13 cellular contexts compared by ENCODE assay signal in the genomic region with DNA sequence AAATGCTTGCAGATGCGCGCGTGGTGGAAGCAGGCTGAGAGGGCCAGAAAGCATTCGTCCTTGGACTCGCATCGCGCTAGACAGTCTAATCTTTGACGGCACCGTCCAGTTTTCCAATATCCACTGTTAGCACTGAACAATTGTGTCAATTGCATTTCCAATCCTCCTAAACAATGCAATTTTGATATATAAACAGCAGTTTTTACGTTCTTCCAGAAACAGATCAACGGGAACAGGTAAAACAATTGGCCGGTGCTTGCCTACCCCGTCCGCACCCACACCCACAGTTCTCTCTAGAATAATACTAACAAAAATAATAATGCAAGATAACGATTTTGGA. TPM values are rescaled to one million over a fixed set of nuclear protein-coding genes. Genes with fewer than 3 reads are reported as not detected.
DNase-seq lines count a peak whose midpoint lies in the region; ATAC-seq, FAIRE-seq and TF ChIP-seq lines count a peak whose summit lies in the region.
"Had no signal": no experiment of that assay in that cellular context is flagged by ENCODE, and none has a peak within 500 bp of the region (broad histone marks: within the 10 kb centered on the region; RNA-seq: fewer than 3 reads in every experiment).

No MANE protein-coding gene starts in this region.

- H3K27ac ChIP-seq in left ventricle myocardium inferior (replicated peaks) (no peak overlapping the region), heart left ventricle (no peak overlapping the region), right lobe of liver (no peak overlapping the region), tibial nerve (no peak overlapping the region)

- POLR2A ChIA-PET in WTC11 (lab: Charles Lee): no interaction called here

- no peak for ATAC-seq in heart left ventricle
- ATAC-seq in WTC11: no peak
- no peak for ATAC-seq in right lobe of liver
- no peak for ATAC-seq in GM21786 (IDR thresholded peaks at IDR 0.05; ENCODE audit: unreplicated experiment)
- no peak for ATAC-seq in GM19452 (IDR thresholded peaks at IDR 0.05; ENCODE audit: unreplicated experiment)

- H3K36me3 ChIP-seq in left ventricle myocardium inferior (no peaks in the 10 kb centered on the region), heart left ventricle (no peaks in the 10 kb centered on the region), right lobe of liver (no peaks in the 10 kb centered on the region), tibial nerve (no peaks in the 10 kb centered on the region)

- H3K4me1 ChIP-seq in left ventricle myocardium inferior (peaks cover 32% of the 10 kb centered on the region), heart left ventricle (peaks cover 0 to 28% (median 11%) of the 10 kb centered on the region in 12 donors), right lobe of liver (peaks cover 0 to 34% (median 15%) of the 10 kb centered on the region in 4 donors), tibial nerve (peaks cover 0 to 11% (median 3%) of the 10 kb centered on the region in 4 donors)

- DNase-seq in left ventricle myocardium inferior (no peak), heart left ventricle (no peak), WTC11 (ENCODE audit: low spot score) (no peak), right lobe of liver (no peak), tibial nerve (ENCODE audit: low spot score in 2 of 2) (no peak), GM12892 (ENCODE audit: insufficient read length) (no peak)
- DNase-seq: midbrain, NCI-H510A treated with DMSO at 0.1 percent for 48 hours had no signal

- H3K4me3 Mint-ChIP-seq in WTC11: peak overlapping the region; percentile 69

- TF ChIP-seq EP300 in tibial nerve (IDR thresholded peaks at IDR 0.05): no peak

- H3K9me3 ChIP-seq in left ventricle myocardium inferior (replicated peaks) (no peaks in the 10 kb centered on the region), heart left ventricle (no peaks in the 10 kb centered on the region), right lobe of liver (no peaks in the 10 kb centered on the region), tibial nerve (no peaks in the 10 kb centered on the region)

- intact Hi-C loops in left ventricle myocardium inferior (cut with micrococcal nuclease): loop anchor here (10.0 kb wide), 1 partner anchor 71 kb away; no protein-coding TSS in a partner anchor
- intact Hi-C loops in heart left ventricle (cut with DNase I): loop anchor here (1.0 to 10.0 kb wide), 7 partner anchors 68 to 261 kb away; no protein-coding TSS in a partner anchor
- intact Hi-C loops in right lobe of liver (cut with DNase I): loop anchor here in 1 of 2 donors (10.0 kb wide), 1 partner anchor 261 kb away; no protein-coding TSS in a partner anchor

- H3K9me3 Mint-ChIP-seq in WTC11: no peaks in the 10 kb centered on the region
- H3K9me3 Mint-ChIP-seq: stimulated activated naive CD8-positive, alpha-beta T cell treated with anti-CD3 and anti-CD28 coated beads, Interleukin-15, Interleukin-2, amounts not matched to agents 100 ng/mL and 50 ng/mL, for 24 hours had no signal

- H3K4me3 ChIP-seq in left ventricle myocardium inferior (peak overlapping the region; percentile 65), heart left ventricle (peak overlapping the region in 4 of 12 donors; percentile 37 to 56 (median 52)), right lobe of liver (peak overlapping the region in 2 of 3 donors; percentile 41 to 53), tibial nerve (peak overlapping the region; percentile 20 to 54 (median 43))

- H3K27me3 ChIP-seq in left ventricle myocardium inferior (ENCODE audit: low read depth) (peaks cover 82% of the 10 kb centered on the region), heart left ventricle (peaks cover 0 to 35% (median 13%) of the 10 kb centered on the region in 9 donors), right lobe of liver (no peaks in the 10 kb centered on the region), tibial nerve (peaks cover 0 to 13% of the 10 kb centered on the region in 2 donors)

- peaks cover 33% of the 10 kb centered on the region for H3K4me1 Mint-ChIP-seq in WTC11

- TF ChIP-seq CTCF in left ventricle myocardium inferior (IDR thresholded peaks at IDR 0.05; ENCODE audit: borderline replicate concordance) (no peak), heart left ventricle (IDR thresholded peaks at IDR 0.05) (peak in 1 of 12 donors; percentile 14), WTC11 (IDR thresholded peaks at IDR 0.05) (no peak), right lobe of liver (IDR thresholded peaks at IDR 0.05) (no peak), tibial nerve (IDR thresholded peaks at IDR 0.05) (no peak)

- H3K27me3 Mint-ChIP-seq in WTC11 (ENCODE audit: low read depth): peaks cover 34% of the 10 kb centered on the region

- TF ChIP-seq POLR2A in heart left ventricle (IDR thresholded peaks at IDR 0.05) (no peak), right lobe of liver (IDR thresholded peaks at IDR 0.05) (no peak), tibial nerve (IDR thresholded peaks at IDR 0.05) (no peak), GM12892 (IDR thresholded peaks at IDR 0.05; ENCODE audit: low read depth, low read length) (no peak)

- CTCF ChIA-PET in WTC11 (lab: Charles Lee): interaction anchor here (0.6 to 4.2 kb wide), 19 partner anchors 9 to 262 kb away, joined by 3 to 37 read pairs (median 5); a partner anchor contains a TSS

- FAIRE-seq in GM12892 (lab: Jason Lieb, UNC): no peak
- FAIRE-seq: colon had no signal

- no peak overlapping the region for H3K27ac Mint-ChIP-seq in WTC11
- H3K27ac Mint-ChIP-seq: stimulated activated naive CD8-positive, alpha-beta T cell treated with anti-CD3 and anti-CD28 coated beads, Interleukin-15, Interleukin-2, amounts not matched to agents 100 ng/mL and 50 ng/mL, for 24 hours had no signal

- 31 to 35% (median 35%) methylated on average over 15 of the region's 15 CpGs for WGBS in heart left ventricle, 4 donors
- 37% methylated on average over 8 of the region's 15 CpGs for WGBS in right lobe of liver (ENCODE audit: insufficient coverage, low coverage, low lambda C conversion rate, missing lambda C conversion rate)
- 36% methylated on average over 15 of the region's 15 CpGs for WGBS in tibial nerve, 2 donors

- H3K36me3 Mint-ChIP-seq in WTC11: no peaks in the 10 kb centered on the region

TF ChIP-seq in WTC11, 78 proteins besides CTCF, POLR2A, EP300 and RAD21 (continues in another document):
- no peak for TF ChIP-seq MYBL2 (CRISPR knock-in tag; IDR thresholded peaks at IDR 0.05)
- TF ChIP-seq, protein P1, sequence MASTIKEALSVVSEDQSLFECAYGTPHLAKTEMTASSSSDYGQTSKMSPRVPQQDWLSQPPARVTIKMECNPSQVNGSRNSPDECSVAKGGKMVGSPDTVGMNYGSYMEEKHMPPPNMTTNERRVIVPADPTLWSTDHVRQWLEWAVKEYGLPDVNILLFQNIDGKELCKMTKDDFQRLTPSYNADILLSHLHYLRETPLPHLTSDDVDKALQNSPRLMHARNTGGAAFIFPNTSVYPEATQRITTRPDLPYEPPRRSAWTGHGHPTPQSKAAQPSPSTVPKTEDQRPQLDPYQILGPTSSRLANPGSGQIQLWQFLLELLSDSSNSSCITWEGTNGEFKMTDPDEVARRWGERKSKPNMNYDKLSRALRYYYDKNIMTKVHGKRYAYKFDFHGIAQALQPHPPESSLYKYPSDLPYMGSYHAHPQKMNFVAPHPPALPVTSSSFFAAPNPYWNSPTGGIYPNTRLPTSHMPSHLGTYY (CRISPR knock-in tag; IDR thresholded peaks at IDR 0.05): no peak
- TF ChIP-seq, protein P2, sequence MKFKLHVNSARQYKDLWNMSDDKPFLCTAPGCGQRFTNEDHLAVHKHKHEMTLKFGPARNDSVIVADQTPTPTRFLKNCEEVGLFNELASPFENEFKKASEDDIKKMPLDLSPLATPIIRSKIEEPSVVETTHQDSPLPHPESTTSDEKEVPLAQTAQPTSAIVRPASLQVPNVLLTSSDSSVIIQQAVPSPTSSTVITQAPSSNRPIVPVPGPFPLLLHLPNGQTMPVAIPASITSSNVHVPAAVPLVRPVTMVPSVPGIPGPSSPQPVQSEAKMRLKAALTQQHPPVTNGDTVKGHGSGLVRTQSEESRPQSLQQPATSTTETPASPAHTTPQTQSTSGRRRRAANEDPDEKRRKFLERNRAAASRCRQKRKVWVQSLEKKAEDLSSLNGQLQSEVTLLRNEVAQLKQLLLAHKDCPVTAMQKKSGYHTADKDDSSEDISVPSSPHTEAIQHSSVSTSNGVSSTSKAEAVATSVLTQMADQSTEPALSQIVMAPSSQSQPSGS (CRISPR knock-in tag; IDR thresholded peaks at IDR 0.05; ENCODE audit: borderline replicate concordance, low read depth): no peak
- 0 out of 2 replicates have a peak, but pooled peaks have one; percentile 10 for TF ChIP-seq ZBTB21 (CRISPR knock-in tag; IDR thresholded peaks at IDR 0.05; ENCODE audit: borderline replicate concordance)
- TF ChIP-seq, protein P3, sequence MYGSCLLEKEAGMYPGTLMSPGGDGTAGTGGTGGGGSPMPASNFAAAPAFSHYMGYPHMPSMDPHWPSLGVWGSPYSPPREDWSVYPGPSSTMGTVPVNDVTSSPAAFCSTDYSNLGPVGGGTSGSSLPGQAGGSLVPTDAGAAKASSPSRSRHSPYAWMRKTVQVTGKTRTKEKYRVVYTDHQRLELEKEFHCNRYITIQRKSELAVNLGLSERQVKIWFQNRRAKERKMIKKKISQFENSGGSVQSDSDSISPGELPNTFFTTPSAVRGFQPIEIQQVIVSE (CRISPR knock-in tag; IDR thresholded peaks at IDR 0.05; ENCODE audit: borderline replicate concordance): no peak
- TF ChIP-seq, protein P4, sequence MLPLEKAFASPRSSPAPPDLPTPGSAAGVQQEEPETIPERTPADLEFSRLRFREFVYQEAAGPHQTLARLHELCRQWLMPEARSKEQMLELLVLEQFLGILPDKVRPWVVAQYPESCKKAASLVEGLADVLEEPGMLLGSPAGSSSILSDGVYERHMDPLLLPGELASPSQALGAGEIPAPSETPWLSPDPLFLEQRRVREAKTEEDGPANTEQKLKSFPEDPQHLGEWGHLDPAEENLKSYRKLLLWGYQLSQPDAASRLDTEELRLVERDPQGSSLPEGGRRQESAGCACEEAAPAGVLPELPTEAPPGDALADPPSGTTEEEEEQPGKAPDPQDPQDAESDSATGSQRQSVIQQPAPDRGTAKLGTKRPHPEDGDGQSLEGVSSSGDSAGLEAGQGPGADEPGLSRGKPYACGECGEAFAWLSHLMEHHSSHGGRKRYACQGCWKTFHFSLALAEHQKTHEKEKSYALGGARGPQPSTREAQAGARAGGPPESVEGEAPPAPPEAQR (CRISPR knock-in tag; IDR thresholded peaks at IDR 0.05): no peak
- no peak for TF ChIP-seq JUN (CRISPR knock-in tag; IDR thresholded peaks at IDR 0.05)

RNA-seq across cellular contexts. Expression of a gene that starts 17.2 kb away (rescaled TPM):
- total RNA-seq in left ventricle myocardium inferior: 2.4 TPM
- 1 to 10 TPM in 3 of 9 donors, under 1 TPM in 6; 0.17 to 6.0 (median 0.77) TPM for total RNA-seq in heart left ventricle
- polyA plus RNA-seq in heart left ventricle: under 1 TPM; 0.14 to 0.72 TPM
- total RNA-seq in WTC11 (2021): 0.09 to 0.14 TPM in 2 of 3 replicates, not detected in the other
- 100 to 1,000 TPM; 173 to 307 (median 202) TPM for total RNA-seq in right lobe of liver
- total RNA-seq in tibial nerve: not detected
- polyA plus RNA-seq in GM12892 (2012; ENCODE audit: missing spikeins): not detected
- total RNA-seq: LHCN-M2 had no signal

RNA-seq across cellular contexts. Expression of a gene that starts 35.6 kb away (rescaled TPM):
- total RNA-seq in left ventricle myocardium inferior (0.14 TPM), heart left ventricle (1 to 10 TPM in 1 of 9 donors, under 1 TPM in 7, not detected in 1; 0.05 to 1.9 (median 0.14) TPM), WTC11 (2021) (0.07 to 0.11 TPM (median 0.11 TPM) in 3 replicates), right lobe of liver (under 1 TPM in 5 of 6 experiments, not detected in 1; 0.07 to 0.37 (median 0.09) TPM), tibial nerve (not detected)
- polyA plus RNA-seq in heart left ventricle: under 1 TPM; 0.04 to 0.12 TPM
- not detected for polyA plus RNA-seq in GM12892 (2012; ENCODE audit: missing spikeins)

Comparison
In these comparisons a context has a peak if more than half of its experiments do, and no peak if none do; other contexts are left out.
1. RNA of a gene that starts 17.2 kb away (total RNA-seq): 173 to 307 TPM in right lobe of liver; 2.4 TPM in left ventricle myocardium inferior (single experiment), 0.17 to 6.0 TPM in heart left ventricle, 0.09 to 0.14 TPM in WTC11 and not detected in tibial nerve; every median in the first group is over 10 times any median in the second.